ENCODE assay signal across 8 cellular contexts in the genomic region with DNA sequence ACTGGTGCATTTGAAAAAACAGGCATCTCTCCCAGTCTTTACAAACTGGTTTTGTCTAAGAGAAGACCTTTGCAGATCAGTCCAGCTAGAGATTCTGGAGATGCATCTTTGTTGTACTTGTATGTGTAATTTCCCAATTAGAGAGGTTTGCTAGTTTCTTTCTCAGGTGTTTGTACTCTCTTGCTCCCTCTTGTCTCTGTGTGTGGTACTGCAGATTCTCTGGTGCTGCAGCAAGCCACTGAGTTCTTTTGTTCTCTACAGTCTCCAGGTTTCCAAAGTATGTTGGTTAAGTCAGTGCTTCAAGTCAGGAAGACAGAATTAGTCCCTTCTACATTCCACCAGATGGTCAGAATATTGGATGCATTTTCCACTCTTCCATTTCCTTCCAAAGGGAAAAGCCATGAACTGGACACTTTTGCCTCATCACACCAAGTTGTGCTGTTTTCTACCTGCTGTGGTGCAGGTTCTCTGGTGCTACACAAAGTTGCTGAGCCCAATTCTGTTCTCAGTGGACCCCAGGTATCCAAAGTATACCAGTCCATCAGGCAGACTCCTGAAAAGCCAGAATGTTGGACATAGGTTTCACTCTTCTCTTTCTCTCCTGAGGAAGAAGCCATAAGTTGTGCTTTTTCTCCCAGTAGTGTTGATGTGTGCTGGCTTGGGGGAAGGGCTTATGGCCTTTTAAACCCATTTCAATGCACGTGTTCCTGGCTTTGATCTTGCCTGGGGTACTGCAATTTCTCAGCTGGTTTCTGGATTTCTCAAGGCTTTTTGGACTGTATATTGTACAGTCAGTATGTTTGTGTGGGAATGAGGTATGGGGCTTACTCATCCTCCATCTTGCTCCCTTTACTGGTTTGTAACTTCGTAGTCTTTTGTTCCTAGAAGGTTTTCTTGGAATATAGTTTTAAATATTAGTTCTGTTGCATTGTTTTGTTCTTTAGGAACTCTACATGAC. TPM values are rescaled to one million over a fixed set of nuclear protein-coding genes. Genes with fewer than 3 reads are reported as not detected.
DNase-seq lines count a peak whose midpoint lies in the region; ATAC-seq, FAIRE-seq and TF ChIP-seq lines count a peak whose summit lies in the region.

No MANE protein-coding gene starts in this region.

- peaks cover 5% of the 10 kb centered on the region for H3K9me3 Mint-ChIP-seq in activated CD8-positive, alpha-beta T cell treated with anti-CD3 and anti-CD28 coated beads for 36 hours
- H3K9me3 Mint-ChIP-seq in immature natural killer cell, result peaks cover 0 to 4% (median 2%) of the 10 kb centered on the region in 6 donors
- H3K9me3 Mint-ChIP-seq in activated T-helper 2 cell treated with anti-CD3 and anti-CD28 coated beads, Interferon-gamma antibody, Interleukin-2, Interleukin-4, amounts not matched to agents 10 μg/mL and 5 μg/mL and 100 μg/mL, durations not matched to agents 14 hours and 24 hours and 36 hours, result peaks cover 14% of the 10 kb centered on the region

- H3K4me3 ChIP-seq in A549 (no peak overlapping the region), GM12864 (ENCODE audit: low read depth, low read length) (no peak overlapping the region), LNCaP clone FGC (ENCODE audit: low read depth, low read length) (no peak overlapping the region)

- POLR2A ChIA-PET in A549 (lab: Yijun Ruan, JAX), result no interaction called here
- POLR2A ChIA-PET in activated CD8-positive, alpha-beta T cell treated with anti-CD3 and anti-CD28 coated beads for 36 hours (lab: Charles Lee), result interaction anchor here (0.6 to 1.2 kb wide), 3 partner anchors 10 to 211 kb away, joined by 3 to 4 read pairs (median 3); no protein-coding TSS in a partner anchor

- CTCF ChIA-PET in A549 (lab: Yijun Ruan, JAX), result no interaction called here
- CTCF ChIA-PET in activated CD8-positive, alpha-beta T cell treated with anti-CD3 and anti-CD28 coated beads for 36 hours (lab: Charles Lee), result interaction anchor here (0.6 to 1.7 kb wide), 9 partner anchors 11 to 205 kb away, joined by 3 to 4 read pairs (median 3); no protein-coding TSS in a partner anchor

- DNase-seq in A549 (ENCODE audit: low read depth in 1 of 2, low spot score in 1 of 2) (peak; percentile 21 to 44), GM12864 (ENCODE audit: low read depth) (no peak), LNCaP clone FGC (ENCODE audit: low read depth) (no peak), immature natural killer cell (peak; percentile 26 to 37 (median 33)), anterior cingulate cortex (lab: John Stamatoyannopoulos, UW) (no peak)
- peak; percentile 55 for DNase-seq in activated CD8-positive, alpha-beta T cell treated with anti-CD3 and anti-CD28 coated beads for 36 hours
- DNase-seq in activated T-helper 2 cell treated with anti-CD3 and anti-CD28 coated beads, Interferon-gamma antibody, Interleukin-2, Interleukin-4, amounts not matched to agents 10 μg/mL and 5 μg/mL and 100 μg/mL, durations not matched to agents 14 hours and 24 hours and 36 hours (ENCODE audit: low spot score), result no peak

- H3K9me3 ChIP-seq in A549, result no peaks in the 10 kb centered on the region

- H3K4me1 ChIP-seq in A549, result peaks cover 8% of the 10 kb centered on the region; the same call in 2 of the 3 replicates

- no peak overlapping the region for H3K4me2 ChIP-seq in A549

- peak; percentile 47 to 70; a peak in 4 of 6 replicates for ATAC-seq in A549
- ATAC-seq in activated CD8-positive, alpha-beta T cell treated with anti-CD3 and anti-CD28 coated beads for 36 hours, result peak; percentile 95
- no peak for ATAC-seq in GM21423 (IDR thresholded peaks at IDR 0.05; ENCODE audit: unreplicated experiment)

- no peak overlapping the region for H3K4me3 Mint-ChIP-seq in activated CD8-positive, alpha-beta T cell treated with anti-CD3 and anti-CD28 coated beads for 36 hours
- H3K4me3 Mint-ChIP-seq in immature natural killer cell, result peak overlapping the region in 4 of 5 donors; percentile 2 to 46 (median 16)
- H3K4me3 Mint-ChIP-seq in activated T-helper 2 cell treated with anti-CD3 and anti-CD28 coated beads, Interferon-gamma antibody, Interleukin-2, Interleukin-4, amounts not matched to agents 10 μg/mL and 5 μg/mL and 100 μg/mL, durations not matched to agents 14 hours and 24 hours and 36 hours (ENCODE audit: low read depth), result no peak overlapping the region

- peak overlapping the region; percentile 11 for H3K27ac Mint-ChIP-seq in activated CD8-positive, alpha-beta T cell treated with anti-CD3 and anti-CD28 coated beads for 36 hours
- peak overlapping the region in 1 of 6 donors; percentile 1 for H3K27ac Mint-ChIP-seq in immature natural killer cell
- no peak overlapping the region for H3K27ac Mint-ChIP-seq in activated T-helper 2 cell treated with anti-CD3 and anti-CD28 coated beads, Interferon-gamma antibody, Interleukin-2, Interleukin-4, amounts not matched to agents 10 μg/mL and 5 μg/mL and 100 μg/mL, durations not matched to agents 14 hours and 24 hours and 36 hours

- no peak for FAIRE-seq in A549 (lab: Jason Lieb, UNC)

- no peak for TF ChIP-seq EP300 in A549 (IDR thresholded peaks at IDR 0.05)

- H3K27ac ChIP-seq in A549, result no peak overlapping the region

- peaks cover 61% of the 10 kb centered on the region for H3K4me1 Mint-ChIP-seq in activated CD8-positive, alpha-beta T cell treated with anti-CD3 and anti-CD28 coated beads for 36 hours (ENCODE audit: low read depth)
- H3K4me1 Mint-ChIP-seq in immature natural killer cell, result peaks cover 62 to 89% of the 10 kb centered on the region in 2 donors
- peaks cover 27% of the 10 kb centered on the region for H3K4me1 Mint-ChIP-seq in activated T-helper 2 cell treated with anti-CD3 and anti-CD28 coated beads, Interferon-gamma antibody, Interleukin-2, Interleukin-4, amounts not matched to agents 10 μg/mL and 5 μg/mL and 100 μg/mL, durations not matched to agents 14 hours and 24 hours and 36 hours (ENCODE audit: low read depth)

- 0 out of 5 replicates have a peak, but pooled peaks of 1 of the 2 experiments have one; percentile 5 for TF ChIP-seq RAD21 in A549 (conservative IDR thresholded peaks at IDR 0.05 in 1 of 2, IDR thresholded peaks at IDR 0.05 in 1 of 2)

- no peak for TF ChIP-seq POLR2A in A549 (IDR thresholded peaks at IDR 0.05; ENCODE audit: low read length)

- TF ChIP-seq CTCF in A549 (IDR thresholded peaks at IDR 0.05) (peak; percentile 43), GM12864 (IDR thresholded peaks at IDR 0.05; ENCODE audit: low read depth, low read length, missing control alignments) (peak; percentile 80), LNCaP clone FGC (IDR thresholded peaks at IDR 0.05; ENCODE audit: control insufficient read depth, extremely low read depth, insufficient read depth) (peak; percentile 32)
- TF ChIP-seq CTCF in activated CD8-positive, alpha-beta T cell treated with anti-CD3 and anti-CD28 coated beads for 36 hours (IDR thresholded peaks at IDR 0.05), result peak; percentile 77

- intact Hi-C loops in activated CD8-positive, alpha-beta T cell treated with anti-CD3 and anti-CD28 coated beads for 36 hours (cut with micrococcal nuclease), result no loop called here
- intact Hi-C loops in activated T-helper 2 cell treated with anti-CD3 and anti-CD28 coated beads, Interferon-gamma antibody, Interleukin-2, Interleukin-4, amounts not matched to agents 10 μg/mL and 5 μg/mL and 100 μg/mL, durations not matched to agents 14 hours and 24 hours and 36 hours (cut with micrococcal nuclease), result no loop called here

- H3K36me3 Mint-ChIP-seq in activated CD8-positive, alpha-beta T cell treated with anti-CD3 and anti-CD28 coated beads for 36 hours (ENCODE audit: low read depth), result peaks cover 17% of the 10 kb centered on the region
- H3K36me3 Mint-ChIP-seq in immature natural killer cell, result peaks cover 0 to 8% (median 3%) of the 10 kb centered on the region in 3 donors
- peaks cover 16% of the 10 kb centered on the region for H3K36me3 Mint-ChIP-seq in activated T-helper 2 cell treated with anti-CD3 and anti-CD28 coated beads, Interferon-gamma antibody, Interleukin-2, Interleukin-4, amounts not matched to agents 10 μg/mL and 5 μg/mL and 100 μg/mL, durations not matched to agents 14 hours and 24 hours and 36 hours (ENCODE audit: low read depth)

- 29% methylated on average over 2 of the region's 2 CpGs for WGBS in A549 (ENCODE audit: missing lambda C conversion rate)

- no peaks in the 10 kb centered on the region for H3K27me3 Mint-ChIP-seq in activated CD8-positive, alpha-beta T cell treated with anti-CD3 and anti-CD28 coated beads for 36 hours
- H3K27me3 Mint-ChIP-seq in immature natural killer cell (ENCODE audit: low read depth in 3 of 3), result peaks cover 0 to 3% (median 0%) of the 10 kb centered on the region in 3 donors
- H3K27me3 Mint-ChIP-seq in activated T-helper 2 cell treated with anti-CD3 and anti-CD28 coated beads, Interferon-gamma antibody, Interleukin-2, Interleukin-4, amounts not matched to agents 10 μg/mL and 5 μg/mL and 100 μg/mL, durations not matched to agents 14 hours and 24 hours and 36 hours (ENCODE audit: low read depth), result no peaks in the 10 kb centered on the region

TF ChIP-seq in A549, 52 proteins besides CTCF, POLR2A, EP300 and RAD21 (continues in another document):
- TF ChIP-seq ZNF302 (CRISPR knock-in tag; IDR thresholded peaks at IDR 0.05) (no peak), PHF8 (IDR thresholded peaks at IDR 0.05; ENCODE audit: borderline replicate concordance, low read depth) (no peak), EHMT2 (IDR thresholded peaks at IDR 0.05; ENCODE audit: low read depth) (no peak)

RNA-seq across cellular contexts. Expression of gene EPC2, which starts 29.8 kb away (rescaled TPM):
- polyA plus RNA-seq in A549 (2011; rRNA removed), result 19.8 and 23.0 TPM in 2 replicates
- 6.5 and 7.7 TPM in 2 replicates for polyA plus RNA-seq in A549 (2012; cell fraction: cytosol; rRNA removed)
- polyA plus RNA-seq in A549 (2012; cell fraction: nucleus; rRNA removed), result 4.2 and 4.9 TPM in 2 replicates
- polyA plus RNA-seq in A549 (2017; fragmentation: RNase III; extraction: RNeasy Plus Mini Kit Qiagen cat#74134 plus additional on column Dnase treatment), result 8.8 to 9.7 TPM (median 8.8 TPM) in 3 replicates
- 23.4 and 26.4 TPM in 2 replicates for polyA minus RNA-seq in A549 (2011; rRNA and poly(A)+ RNA removed)
- total RNA-seq in activated CD8-positive, alpha-beta T cell treated with anti-CD3 and anti-CD28 coated beads for 36 hours, result 10 to 100 TPM; 19.3 to 20.0 TPM
- 1 to 10 TPM; 1.8 to 2.8 (median 2.8) TPM for polyA plus RNA-seq in immature natural killer cell
- total RNA-seq in activated T-helper 2 cell treated with anti-CD3 and anti-CD28 coated beads, Interferon-gamma antibody, Interleukin-2, Interleukin-4, amounts not matched to agents 10 μg/mL and 5 μg/mL and 100 μg/mL, durations not matched to agents 14 hours and 24 hours and 36 hours, result 24.6 and 25.4 TPM in 2 replicates

Comparison
In these comparisons a context has a peak if more than half of its experiments do, and no peak if none do; other contexts are left out.
1. DNase-seq: peak in A549 (2 of 2), activated CD8-positive, alpha-beta T cell treated with anti-CD3 and anti-CD28 coated beads for 36 hours (single experiment) and immature natural killer cell (3 of 3); none in GM12864 (single experiment), LNCaP clone FGC (single experiment), anterior cingulate cortex (0 of 58) and activated T-helper 2 cell treated with anti-CD3 and anti-CD28 coated beads, Interferon-gamma antibody, Interleukin-2, Interleukin-4, amounts not matched to agents 10 μg/mL and 5 μg/mL and 100 μg/mL, durations not matched to agents 14 hours and 24 hours and 36 hours (single experiment).
2. H3K4me3 Mint-ChIP-seq: peak in immature natural killer cell (4 of 5); none in activated CD8-positive, alpha-beta T cell treated with anti-CD3 and anti-CD28 coated beads for 36 hours (single experiment) and activated T-helper 2 cell treated with anti-CD3 and anti-CD28 coated beads, Interferon-gamma antibody, Interleukin-2, Interleukin-4, amounts not matched to agents 10 μg/mL and 5 μg/mL and 100 μg/mL, durations not matched to agents 14 hours and 24 hours and 36 hours (single experiment).
3. Peak in every context shown above with its lines, with median percentiles within 50 percentile points of each other: CTCF ChIP-seq.